ENCODE assay signal across 9 cellular contexts in the genomic region with DNA sequence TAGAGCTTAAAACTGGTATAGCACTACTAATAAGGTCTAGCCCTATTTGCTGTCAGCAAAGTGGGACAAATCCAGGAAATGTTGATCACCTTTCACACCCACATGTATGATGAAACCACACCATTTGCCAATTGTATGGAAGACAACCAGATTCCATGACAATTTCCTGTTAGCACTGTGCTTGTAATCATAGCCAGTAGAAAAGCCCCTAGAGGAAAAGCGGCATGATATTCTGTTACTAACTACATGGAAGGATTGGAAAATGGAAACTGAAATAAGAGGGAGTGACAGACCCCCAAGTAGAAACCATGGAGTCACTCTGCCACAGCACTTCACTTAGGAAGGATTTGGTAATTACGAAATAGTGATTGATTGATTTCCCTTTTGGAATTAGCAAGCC. TPM values are rescaled to one million over a fixed set of nuclear protein-coding genes. Genes with fewer than 3 reads are reported as not detected.
DNase-seq lines count a peak whose midpoint lies in the region; ATAC-seq and TF ChIP-seq lines count a peak whose summit lies in the region.
"Had no signal": no experiment of that assay in that cellular context is flagged by ENCODE, and none has a peak within 500 bp of the region (broad histone marks: within the 10 kb centered on the region; RNA-seq: fewer than 3 reads in every experiment).

No MANE protein-coding gene starts in this region.

- H3K27ac ChIP-seq in BLaER1, result no peak overlapping the region
- no peak overlapping the region for H3K27ac ChIP-seq in HUES64 (ENCODE audit: low read depth, low read length)
- H3K27ac ChIP-seq in caudate nucleus (ENCODE audit: low read depth, low read length), result peak overlapping the region; percentile 65
- H3K27ac ChIP-seq in mesendoderm (ENCODE audit: low read depth, low read length), result no peak overlapping the region
- no peak overlapping the region for H3K27ac ChIP-seq in ascending aorta

- no peak for TF ChIP-seq CTCF in ascending aorta (IDR thresholded peaks at IDR 0.05)

- H3K56ac ChIP-seq in mesendoderm (ENCODE audit: low read length), result no peak overlapping the region

- H2AK5ac ChIP-seq in mesendoderm (ENCODE audit: low read length), result no peak overlapping the region

- H4K20me1 ChIP-seq in BLaER1, result no peaks in the 10 kb centered on the region

- H3K4me1 ChIP-seq in BLaER1 (peaks cover 40% of the 10 kb centered on the region), HUES64 (ENCODE audit: insufficient read depth, low read length) (peaks cover 40% of the 10 kb centered on the region), mesendoderm (ENCODE audit: control insufficient read depth, low read depth, low read length) (peaks cover 8% of the 10 kb centered on the region), ascending aorta (peaks cover 7 to 16% of the 10 kb centered on the region in 2 donors)

- WGBS in HUES64, result 83% methylated on average over 2 of the region's 2 CpGs
- WGBS in mesendoderm (ENCODE audit: extremely low coverage, insufficient coverage, low lambda C conversion rate), result no CpG with 5 or more reads among the region's 2 CpGs

- H4K8ac ChIP-seq in mesendoderm (ENCODE audit: low read depth, low read length), result no peak overlapping the region

- intact Hi-C loops in ascending aorta (cut with DNase I), result loop anchor here (10.0 kb wide), 1 partner anchor 1349 kb away; the partner anchor contains the start of gene RANBP6

- DNase-seq in caudate nucleus (lab: John Stamatoyannopoulos, UW), result peak in 3 of 61 donors; percentile 9 to 42 (median 15)
- peak; percentile 54 for DNase-seq in mesendoderm
- DNase-seq in COR-L47 (lab: John Stamatoyannopoulos, UW), result no peak
- no peak for DNase-seq in NK-92 (lab: John Stamatoyannopoulos, UW; ENCODE audit: unreplicated experiment)
- DNase-seq in ascending aorta (ENCODE audit: low spot score in 2 of 2), result no peak
- DNase-seq: midbrain had no signal

- no peak overlapping the region for H2BK5ac ChIP-seq in mesendoderm (ENCODE audit: low read length)

- ATAC-seq in HG03025 (IDR thresholded peaks at IDR 0.05; ENCODE audit: low FRiP score, unreplicated experiment), result no peak

- H3K23ac ChIP-seq in mesendoderm (ENCODE audit: low read length), result no peak overlapping the region

- H3K9me3 ChIP-seq in BLaER1 (no peaks in the 10 kb centered on the region), HUES64 (ENCODE audit: insufficient read depth, low read depth, low read length) (no peaks in the 10 kb centered on the region), ascending aorta (no peaks in the 10 kb centered on the region)

- no peak overlapping the region for H2BK120ac ChIP-seq in mesendoderm (ENCODE audit: low read depth, low read length)

- H3K18ac ChIP-seq in mesendoderm (ENCODE audit: low read length), result no peak overlapping the region

- no peaks in the 10 kb centered on the region for H3K36me3 ChIP-seq in BLaER1
- H3K36me3 ChIP-seq in HUES64 (ENCODE audit: insufficient read depth, low read length), result no peaks in the 10 kb centered on the region
- no peaks in the 10 kb centered on the region for H3K36me3 ChIP-seq in mesendoderm (ENCODE audit: control insufficient read depth, insufficient read depth, low read length)
- no peaks in the 10 kb centered on the region for H3K36me3 ChIP-seq in ascending aorta

- H2BK15ac ChIP-seq in mesendoderm (replicated peaks; ENCODE audit: low read depth), result no peak overlapping the region

- H3K79me2 ChIP-seq in mesendoderm (ENCODE audit: control insufficient read depth, insufficient read depth, low read length), result no peaks in the 10 kb centered on the region

- H3K4ac ChIP-seq in mesendoderm (ENCODE audit: low read depth, low read length), result no peak overlapping the region

- H4K5ac ChIP-seq in mesendoderm (ENCODE audit: low read length), result no peak overlapping the region

- H3K4me3 ChIP-seq in BLaER1 (no peak overlapping the region), HUES64 (ENCODE audit: low read length) (peak overlapping the region; percentile 91), mesendoderm (ENCODE audit: low read length) (no peak overlapping the region), ascending aorta (no peak overlapping the region)

- H3K27me3 ChIP-seq in BLaER1 (no peaks in the 10 kb centered on the region), HUES64 (ENCODE audit: insufficient read depth, low read length) (peaks cover 8% of the 10 kb centered on the region; the same call in 1 of the 2 replicates), mesendoderm (ENCODE audit: insufficient read depth, low read length, poor library complexity) (no peaks in the 10 kb centered on the region), ascending aorta (no peaks in the 10 kb centered on the region)

- H3K79me1 ChIP-seq in mesendoderm (ENCODE audit: low read length), result peaks cover 3% of the 10 kb centered on the region

- H3K4me2 ChIP-seq in BLaER1 (peak overlapping the region; percentile 93), mesendoderm (ENCODE audit: low read length) (no peak overlapping the region)

- H3K9ac ChIP-seq in BLaER1, result no peak overlapping the region
- no peak overlapping the region for H3K9ac ChIP-seq in HUES64 (ENCODE audit: low read depth, low read length)
- H3K9ac ChIP-seq in mesendoderm (ENCODE audit: low read length), result no peak overlapping the region

RNA-seq across cellular contexts. Expression of gene SPATA6L, which starts 0.9 kb away (rescaled TPM):
- 0.55 TPM for polyA plus RNA-seq in HUES64 (2013, experiment 1 of 2)
- 0.70 TPM for polyA plus RNA-seq in HUES64 (2013, experiment 2 of 2)
- 0.17 TPM for polyA plus RNA-seq in mesendoderm (2013, experiment 1 of 2)
- polyA plus RNA-seq in mesendoderm (2013, experiment 2 of 2), result 0.46 TPM
- not detected for total RNA-seq in ascending aorta

RNA-seq across cellular contexts. Expression of gene PLPP6, which starts 3.3 kb away (rescaled TPM):
- 9.4 TPM for polyA plus RNA-seq in HUES64 (2013, experiment 1 of 2)
- polyA plus RNA-seq in HUES64 (2013, experiment 2 of 2), result 8.9 TPM
- polyA plus RNA-seq in mesendoderm (2013, experiment 1 of 2), result 6.6 TPM
- polyA plus RNA-seq in mesendoderm (2013, experiment 2 of 2), result 6.4 TPM
- 19.2 TPM for total RNA-seq in ascending aorta

RNA-seq across cellular contexts. Expression of gene CDC37L1, which starts 14.0 kb away (rescaled TPM):
- 13.8 TPM for polyA plus RNA-seq in HUES64 (2013, experiment 1 of 2)
- 14.5 TPM for polyA plus RNA-seq in HUES64 (2013, experiment 2 of 2)
- 13.9 TPM for polyA plus RNA-seq in mesendoderm (2013, experiment 1 of 2)
- polyA plus RNA-seq in mesendoderm (2013, experiment 2 of 2), result 14.4 TPM
- 17.2 TPM for total RNA-seq in ascending aorta
